In genomic region chr4:88539322-88540068, GRCh38 we compare ENCODE assay signal across 8 cellular contexts. TPM values are rescaled to one million over a fixed set of nuclear protein-coding genes. Genes with fewer than 3 reads are reported as not detected.
DNase-seq lines count a peak whose midpoint lies in the region; ATAC-seq, FAIRE-seq and TF ChIP-seq lines count a peak whose summit lies in the region.
"Not testable (repeated sequence)": the region's sequence is repeated elsewhere in the genome, so short reads cannot be mapped to it uniquely, and the experiment has no call there.

No MANE protein-coding gene starts in this region.

- H3K27me3 ChIP-seq in SK-N-SH (ENCODE audit: insufficient read depth); keratinocyte (ENCODE audit: control insufficient read depth, extremely low read depth, insufficient read depth, low read length): not testable (repeated sequence)

- H3K4me2 ChIP-seq in SK-N-SH; keratinocyte (ENCODE audit: control insufficient read depth, extremely low read depth, insufficient read depth, low read depth, low read length): not testable (repeated sequence)

- peak; percentile 82 for TF ChIP-seq CTCF in LNCAP (IDR thresholded peaks at IDR 0.05)
- peak; percentile 64 for TF ChIP-seq CTCF in SK-N-SH (IDR thresholded peaks at IDR 0.05)
- TF ChIP-seq CTCF in choroid plexus epithelial cell (conservative IDR thresholded peaks at IDR 0.05; ENCODE audit: low read depth, low read length), result peak; percentile 68
- TF ChIP-seq CTCF in keratinocyte (optimal IDR thresholded peaks at IDR 0.05 in 1 of 3, IDR thresholded peaks at IDR 0.05 in 1 of 3, conservative IDR thresholded peaks at IDR 0.05 in 1 of 3; ENCODE audit: extremely low read depth in 1 of 3, insufficient read depth in 2 of 3, low read length in 3 of 3), result peak; percentile 29 to 66 (median 45)

- not testable (repeated sequence) for H3K4me1 ChIP-seq in SK-N-SH (ENCODE audit: control insufficient read depth in 1 of 2, insufficient read depth in 2 of 2, low read depth in 1 of 2, low read length in 1 of 2)
- peaks cover 15% of the 10 kb centered on the region for H3K4me1 ChIP-seq in keratinocyte (ENCODE audit: control insufficient read depth, extremely low read depth, insufficient read depth, low read length)

- H3F3A ChIP-seq in SK-N-SH (replicated peaks; ENCODE audit: insufficient read depth), result not testable (repeated sequence)

- DNase-seq in DMS 273 (lab: John Stamatoyannopoulos, UW; ENCODE audit: unreplicated experiment) (peak; percentile 44), activated T-cell treated with anti-CD3 and anti-CD28 coated beads for 24 hours (ENCODE audit: low read depth) (peak; percentile 68), choroid plexus epithelial cell (ENCODE audit: low read depth) (peak; percentile 76), renal cortical epithelial cell (ENCODE audit: low read depth) (peak; percentile 51)
- DNase-seq in SK-N-SH; keratinocyte (ENCODE audit: low read depth, low spot score): not testable (repeated sequence)
- DNase-seq in stimulated activated naive CD8-positive, alpha-beta T cell treated with anti-CD3 and anti-CD28 coated beads, Interleukin-15, Interleukin-2, amounts not matched to agents 100 U/mL and 50 U/mL, for 24 hours, result peak; percentile 81

- peak; percentile 50 for TF ChIP-seq RAD21 in SK-N-SH (IDR thresholded peaks at IDR 0.05; ENCODE audit: low read length)

- H3K9me2 ChIP-seq in SK-N-SH, result not testable (repeated sequence)

- H3K27ac ChIP-seq in SK-N-SH (ENCODE audit: low read depth in 2 of 2, low read length in 1 of 2); keratinocyte (ENCODE audit: control insufficient read depth, insufficient read depth, low read length): not testable (repeated sequence)

- not testable (repeated sequence) for H3K79me2 ChIP-seq in SK-N-SH (ENCODE audit: insufficient read depth); keratinocyte (ENCODE audit: control insufficient read depth, insufficient read depth, low read length)

- H3K4me3 ChIP-seq in SK-N-SH (ENCODE audit: low read depth in 2 of 2, low read length in 1 of 2); choroid plexus epithelial cell (ENCODE audit: low read depth, low read length); keratinocyte (ENCODE audit: control insufficient read depth in 2 of 3, extremely low read depth in 1 of 3, insufficient read depth in 2 of 3, low read depth in 1 of 3, low read length in 3 of 3): not testable (repeated sequence)

- ATAC-seq in stimulated activated naive CD8-positive, alpha-beta T cell treated with anti-CD3 and anti-CD28 coated beads, Interleukin-15, Interleukin-2, amounts not matched to agents 100 U/mL and 50 U/mL, for 24 hours, result not testable (repeated sequence)

- 62% methylated on average over 9 of the region's 9 CpGs for WGBS in SK-N-SH (ENCODE audit: low lambda C conversion rate)

- POLR2A ChIA-PET in SK-N-SH (lab: Yijun Ruan, JAX), result interaction anchor here (0.6 kb wide), 1 partner anchor 16 kb away, joined by 3 read pairs; the partner anchor contains the start of gene PYURF

- dilution Hi-C loops in keratinocyte (cut with MboI; ENCODE audit: extremely low pct_ligation_motif_present, low sequenced_read_pairs), result not testable (repeated sequence)

- H3K9ac ChIP-seq in SK-N-SH; keratinocyte (ENCODE audit: control insufficient read depth, extremely low read depth, insufficient read depth, low read length): not testable (repeated sequence)

- CTCF ChIA-PET in SK-N-SH (lab: Yijun Ruan, JAX), result interaction anchor here (0.6 to 1.6 kb wide), 17 partner anchors 9 to 483 kb away, joined by 3 to 16 read pairs (median 4); partner anchors contain the start of gene PYURF

- FAIRE-seq in keratinocyte (lab: Jason Lieb, UNC), result peak; percentile 82

- not testable (repeated sequence) for H4K20me1 ChIP-seq in SK-N-SH (ENCODE audit: insufficient read depth); keratinocyte (ENCODE audit: control insufficient read depth, extremely low read depth, insufficient read depth, low read length)

- not testable (repeated sequence) for H3K9me3 ChIP-seq in SK-N-SH; keratinocyte (ENCODE audit: control insufficient read depth, low read depth, low read length)

- not testable (repeated sequence) for H2AFZ ChIP-seq in SK-N-SH (ENCODE audit: low read depth)
- H2AFZ ChIP-seq in keratinocyte (ENCODE audit: control insufficient read depth, low read length), result peak overlapping the region; percentile 76

- not testable (repeated sequence) for H3K9me1 ChIP-seq in keratinocyte (ENCODE audit: control insufficient read depth, extremely low read depth, insufficient read depth, low read length)

- not testable (repeated sequence) for H3K36me3 ChIP-seq in SK-N-SH (replicated peaks in 1 of 2; ENCODE audit: control insufficient read depth in 1 of 2, insufficient read depth in 2 of 2, low read length in 1 of 2); keratinocyte (ENCODE audit: control insufficient read depth in 2 of 2, extremely low read depth in 1 of 2, insufficient read depth in 2 of 2, low read length in 2 of 2)

- not testable (repeated sequence) for TF ChIP-seq EP300 in SK-N-SH (IDR thresholded peaks at IDR 0.05; ENCODE audit: borderline replicate concordance in 1 of 2, low read depth in 1 of 2, low read length in 1 of 2)

TF ChIP-seq in SK-N-SH, 30 proteins besides CTCF, POLR2A, EP300 and RAD21:
- TF ChIP-seq SMC3 (IDR thresholded peaks at IDR 0.05; ENCODE audit: low read depth, low read length), result peak; percentile 50
TF ChIP-seq in SK-N-SH: peak in this region for 1; not testable (repeated sequence) for 29.

RNA-seq across cellular contexts. Expression of gene PYURF, which starts 15.9 kb away (rescaled TPM):
- polyA plus RNA-seq in SK-N-SH (2012; rRNA removed), result 52.0 and 63.2 TPM in 2 replicates
- polyA plus RNA-seq in SK-N-SH (2012; cell fraction: cytosol; rRNA removed), result 76.5 and 104 TPM in 2 replicates
- polyA plus RNA-seq in SK-N-SH (2012; cell fraction: nucleus; rRNA removed), result 20.4 and 21.6 TPM in 2 replicates
- polyA plus RNA-seq in keratinocyte, result 55.4 to 95.6 TPM (median 71.5 TPM) in 3 replicates
- 38.6 TPM for polyA plus RNA-seq in keratinocyte (2011; ENCODE audit: low read depth)
- polyA plus RNA-seq in keratinocyte (2011; cell fraction: cytosol; rRNA removed), result 54.2 and 62.1 TPM in 2 replicates
- polyA plus RNA-seq in keratinocyte (2011; cell fraction: nucleus; rRNA removed), result 17.6 and 18.5 TPM in 2 replicates
- polyA plus RNA-seq in keratinocyte (2012; ENCODE audit: low replicate concordance), result 74.1 and 76.1 TPM in 2 replicates
- 11.0 to 19.9 TPM (median 16.2 TPM) in 3 replicates for polyA minus RNA-seq in keratinocyte
- 26.9 TPM for polyA minus RNA-seq in keratinocyte (2011; cell fraction: cytosol; rRNA and poly(A)+ RNA removed)
- polyA minus RNA-seq in keratinocyte (2011; cell fraction: nucleus; rRNA and poly(A)+ RNA removed), result 7.2 and 10.2 TPM in 2 replicates
- total RNA-seq in renal cortical epithelial cell, result 23.3 and 44.2 TPM in 2 replicates

RNA-seq across cellular contexts. Expression of gene HERC3, which starts 52.8 kb away (rescaled TPM):
- 4.6 and 7.2 TPM in 2 replicates for polyA plus RNA-seq in SK-N-SH (2012; rRNA removed)
- 5.1 and 5.8 TPM in 2 replicates for polyA plus RNA-seq in SK-N-SH (2012; cell fraction: cytosol; rRNA removed)
- polyA plus RNA-seq in SK-N-SH (2012; cell fraction: nucleus; rRNA removed), result 4.8 and 6.5 TPM in 2 replicates
- 24.8 to 26.6 TPM (median 26.3 TPM) in 3 replicates for polyA plus RNA-seq in keratinocyte
- 10.8 TPM for polyA plus RNA-seq in keratinocyte (2011; ENCODE audit: low read depth)
- 12.7 and 23.9 TPM in 2 replicates for polyA plus RNA-seq in keratinocyte (2011; cell fraction: cytosol; rRNA removed)
- 40.0 and 44.5 TPM in 2 replicates for polyA plus RNA-seq in keratinocyte (2011; cell fraction: nucleus; rRNA removed)
- 18.3 and 18.8 TPM in 2 replicates for polyA plus RNA-seq in keratinocyte (2012; ENCODE audit: low replicate concordance)
- 19.3 to 59.5 TPM (median 46.1 TPM) in 3 replicates for polyA minus RNA-seq in keratinocyte
- 14.4 TPM for polyA minus RNA-seq in keratinocyte (2011; cell fraction: cytosol; rRNA and poly(A)+ RNA removed)
- 48.5 and 93.5 TPM in 2 replicates for polyA minus RNA-seq in keratinocyte (2011; cell fraction: nucleus; rRNA and poly(A)+ RNA removed)
- 9.0 and 22.0 TPM in 2 replicates for total RNA-seq in renal cortical epithelial cell
